In the genomic region with DNA sequence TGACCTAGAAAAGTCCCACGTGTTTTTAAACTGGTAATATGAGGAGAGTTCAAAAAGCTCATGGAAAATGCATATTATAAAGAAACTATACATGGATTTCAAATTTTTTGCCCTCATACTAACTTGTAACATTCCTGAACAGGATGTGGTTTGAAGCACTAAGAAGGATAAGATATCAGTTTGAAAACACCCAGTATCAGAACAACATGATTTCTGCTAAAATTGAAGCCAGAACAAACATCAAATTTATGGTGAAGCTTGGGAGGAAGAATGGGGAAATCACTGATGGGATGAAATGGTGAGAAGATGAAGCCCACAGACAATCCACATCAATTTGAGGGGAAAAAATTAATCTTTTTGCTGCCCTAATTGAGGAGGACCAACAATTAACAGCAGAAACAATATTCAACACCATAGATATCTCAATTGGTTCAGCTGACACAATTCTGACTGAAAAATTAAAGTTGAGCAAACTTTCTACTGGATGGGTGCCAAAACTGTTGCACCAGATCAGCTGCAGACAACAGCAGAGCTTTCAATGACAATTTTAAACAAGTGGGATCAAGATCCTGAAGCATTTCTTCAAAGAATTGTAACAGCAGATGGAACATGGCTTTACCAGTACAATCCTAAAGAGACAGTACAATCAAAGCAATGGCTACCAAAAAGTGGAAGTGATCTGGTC, we compare ENCODE assay signal across 25 cellular contexts.
DNase-seq lines count a peak whose midpoint lies in the region; ATAC-seq and TF ChIP-seq lines count a peak whose summit lies in the region.
"Had no signal": no experiment of that assay in that cellular context is flagged by ENCODE, and none has a peak within 500 bp of the region (broad histone marks: within the 10 kb centered on the region; RNA-seq: fewer than 3 reads in every experiment).

No MANE protein-coding gene starts in this region.

- H3K4me3 Mint-ChIP-seq in chondrocyte (ENCODE audit: unreplicated experiment): no peak overlapping the region
- H3K4me3 Mint-ChIP-seq: CD8-positive, alpha-beta T cell; immature natural killer cell; naive thymus-derived CD8-positive, alpha-beta T cell; stimulated activated naive CD8-positive, alpha-beta T cell treated with anti-CD3 and anti-CD28 coated beads, Interleukin-15, amount 100 ng/mL, for 72 hours had no signal

- H3K4me3 ChIP-seq in foreskin fibroblast (ENCODE audit: low read depth in 1 of 2, low read length in 2 of 2): no peak overlapping the region
- H3K4me3 ChIP-seq: SK-N-MC, uterus had no signal

- peak overlapping the region; percentile 15 for H3K27ac Mint-ChIP-seq in chondrocyte (ENCODE audit: unreplicated experiment)
- H3K27ac Mint-ChIP-seq: CD8-positive, alpha-beta T cell; immature natural killer cell; naive thymus-derived CD8-positive, alpha-beta T cell; stimulated activated naive CD8-positive, alpha-beta T cell treated with anti-CD3 and anti-CD28 coated beads, Interleukin-15, amount 100 ng/mL, for 72 hours had no signal

- H3K27me3 Mint-ChIP-seq in chondrocyte (ENCODE audit: low read depth): no peaks in the 10 kb centered on the region

- peak; percentile 27 for ATAC-seq in left ventricle myocardium superior
- ATAC-seq in Right ventricle myocardium inferior: no peak
- ATAC-seq in HG02970 (IDR thresholded peaks at IDR 0.05; ENCODE audit: low FRiP score, unreplicated experiment): no peak
- ATAC-seq in HG03135 (IDR thresholded peaks at IDR 0.05; ENCODE audit: unreplicated experiment): no peak
- no peak for ATAC-seq in GM18909 (IDR thresholded peaks at IDR 0.05; ENCODE audit: poor library complexity, unreplicated experiment)
- ATAC-seq: CD8-positive, alpha-beta T cell; left lobe of liver; naive thymus-derived CD8-positive, alpha-beta T cell; stimulated activated naive CD8-positive, alpha-beta T cell treated with anti-CD3 and anti-CD28 coated beads, Interleukin-15, amount 100 ng/mL, for 72 hours had no signal

- peaks cover 5% of the 10 kb centered on the region for H3K9me3 Mint-ChIP-seq in chondrocyte (ENCODE audit: low read depth)

- TF ChIP-seq CTCF in chondrocyte (IDR thresholded peaks at IDR 0.05): no peak
- TF ChIP-seq CTCF in foreskin fibroblast (IDR thresholded peaks at IDR 0.05; ENCODE audit: low read depth, low read length): no peak

- peaks cover 1% of the 10 kb centered on the region for H3K36me3 Mint-ChIP-seq in chondrocyte (ENCODE audit: low read depth)
- H3K36me3 Mint-ChIP-seq: CD8-positive, alpha-beta T cell; immature natural killer cell; naive thymus-derived CD8-positive, alpha-beta T cell had no signal

- intact Hi-C loops in left ventricle myocardium superior (cut with micrococcal nuclease) (no loop called here), Right ventricle myocardium inferior (cut with DNase I) (no loop called here)

- DNase-seq in left ventricle myocardium superior (no peak), Right ventricle myocardium inferior (ENCODE audit: missing footprints) (no peak), chondrocyte (ENCODE audit: low spot score) (no peak), foreskin fibroblast (peak; percentile 14 to 63)
- DNase-seq in activated CD4-positive, CD25-positive, alpha-beta regulatory T cell (lab: John Stamatoyannopoulos, UW): no peak
- DNase-seq: activated CD4-positive, alpha-beta T cell treated with anti-CD3 and anti-CD28 coated beads for 4 hours; activated CD8-positive, alpha-beta memory T cell treated with anti-CD3 and anti-CD28 coated beads for 24 hours; activated gamma-delta T cell treated with Interleukin-2 at 50 U/mL for 16 hours; CD8-positive, alpha-beta T cell; effector CD8-positive, alpha-beta T cell; erythroblast; hypothalamus; immature natural killer cell; IMR-90; naive thymus-derived CD8-positive, alpha-beta T cell; NCI-H1417 treated with DMSO at 0.1 percent for 48 hours; NCI-H2107; nucleus accumbens; stimulated activated naive CD8-positive, alpha-beta T cell treated with anti-CD3 and anti-CD28 coated beads, Interleukin-15, amount 100 ng/mL, for 72 hours; uterus had no signal

- H3K4me1 Mint-ChIP-seq in chondrocyte (ENCODE audit: low read depth): peaks cover 14% of the 10 kb centered on the region
- H3K4me1 Mint-ChIP-seq: immature natural killer cell; naive thymus-derived CD8-positive, alpha-beta T cell; stimulated activated naive CD8-positive, alpha-beta T cell treated with anti-CD3 and anti-CD28 coated beads, Interleukin-15, amount 100 ng/mL, for 72 hours had no signal

Comparison
In these comparisons a context has a peak if more than half of its experiments do, and no peak if none do; other contexts are left out.
1. DNase-seq: peak in foreskin fibroblast (2 of 2); none in left ventricle myocardium superior (single experiment), Right ventricle myocardium inferior (single experiment), chondrocyte (single experiment) and activated CD4-positive, CD25-positive, alpha-beta regulatory T cell (0 of 4).